ENCODE assay signal across 14 cellular contexts in the genomic region with DNA sequence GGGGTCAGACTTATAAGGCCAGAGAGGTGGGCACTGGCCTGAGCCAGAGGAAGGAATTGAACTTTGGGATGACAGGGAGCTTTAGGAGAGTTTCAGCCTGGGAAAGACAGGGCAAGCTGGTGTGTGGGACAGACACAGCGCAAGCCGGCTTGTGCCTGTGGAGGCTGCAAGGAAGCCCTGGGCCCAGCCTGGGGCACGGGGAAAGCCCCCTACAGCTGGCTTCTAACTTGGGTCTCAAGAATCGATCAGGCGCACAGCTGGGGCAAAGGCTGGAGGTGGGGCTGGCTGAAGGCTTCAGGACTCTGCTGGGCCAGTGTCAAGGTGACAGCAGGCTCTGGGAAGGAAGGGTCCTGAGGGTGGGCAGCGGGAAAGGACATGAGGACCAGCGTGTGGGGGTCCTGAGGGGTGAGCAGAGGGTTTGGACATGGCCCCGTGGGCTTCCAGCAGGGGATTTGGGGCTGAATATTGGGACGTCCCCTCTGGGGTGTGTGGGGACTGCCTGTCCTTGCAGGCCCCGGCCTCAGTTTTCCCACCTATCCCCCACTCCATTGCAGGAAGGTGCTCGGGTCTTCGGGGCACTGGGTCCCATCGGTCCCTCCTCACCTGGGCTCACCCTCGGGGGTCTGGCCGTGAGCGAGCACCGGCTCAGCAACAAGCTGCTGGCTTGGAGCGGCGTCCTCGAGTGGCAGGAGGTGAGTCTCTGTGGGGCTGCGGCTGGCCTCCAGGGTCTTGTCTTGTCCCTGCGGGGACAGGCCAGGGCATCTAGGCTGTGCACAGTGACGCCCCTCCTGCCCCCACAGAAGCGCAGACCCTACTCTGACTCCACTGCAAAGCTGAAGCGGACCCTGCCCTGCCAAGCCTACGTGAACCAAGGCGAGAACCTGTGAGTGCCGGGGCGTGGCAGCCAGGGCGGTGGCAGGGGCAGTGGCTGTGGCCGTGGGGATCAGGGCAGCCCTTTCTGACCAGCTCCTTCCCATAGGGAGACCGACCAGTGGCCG. TPM values are rescaled to one million over a fixed set of nuclear protein-coding genes. Genes with fewer than 3 reads are reported as not detected.
DNase-seq lines count a peak whose midpoint lies in the region; ATAC-seq, FAIRE-seq and TF ChIP-seq lines count a peak whose summit lies in the region.
"Had no signal": no experiment of that assay in that cellular context is flagged by ENCODE, and none has a peak within 500 bp of the region (broad histone marks: within the 10 kb centered on the region; RNA-seq: fewer than 3 reads in every experiment).

No MANE protein-coding gene starts in this region.

- CTCF ChIA-PET in CD8-positive, alpha-beta memory T cell (lab: Charles Lee), result no interaction called here
- CTCF ChIA-PET in HEK293 (lab: Yijun Ruan, JAX), result interaction anchor here (0.7 to 1.6 kb wide), 2 partner anchors 13 to 1701 kb away, joined by 3 to 4 read pairs; no protein-coding TSS in a partner anchor

- no peak for DNase-seq in CD8-positive, alpha-beta memory T cell
- peak; percentile 21 for DNase-seq in colonic mucosa
- peak in 5 of 6 donors; percentile 15 to 81 (median 49) for DNase-seq in pancreas
- no peak for DNase-seq in NCI-H187 (lab: John Stamatoyannopoulos, UW)
- no peak for DNase-seq in effector CD8-positive, alpha-beta T cell (lab: John Stamatoyannopoulos, UW)
- no peak for DNase-seq in dedifferentiated amniotic fluid mesenchymal stem cell (ENCODE audit: extremely low spot score)
- DNase-seq: activated CD4-positive, alpha-beta memory T cell treated with anti-CD3 and anti-CD28 coated beads for 36 hours; amygdala; EL; NCI-H1048; NCI-H524 treated with DMSO at 0.1 percent for 48 hours; SJCRH30; stimulated activated naive CD4-positive, alpha-beta T cell had no signal

- H3K36me3 ChIP-seq in CD8-positive, alpha-beta memory T cell (ENCODE audit: insufficient read depth, low read length), result no peaks in the 10 kb centered on the region
- H3K36me3 ChIP-seq in HEK293 (ENCODE audit: control insufficient read depth in 2 of 2, insufficient read depth in 1 of 2, low read length in 2 of 2) (peaks cover under 1 to 52% of the 10 kb centered on the region in 2 experiments; a peak in 2 of 3 replicates), colonic mucosa (peaks cover 11% of the 10 kb centered on the region), pancreas (peaks cover 0 to 26% (median 10%) of the 10 kb centered on the region in 3 donors)

- peaks cover 0 to 48% (median 0%) of the 10 kb centered on the region in 3 donors for H3K36me3 Mint-ChIP-seq in CD8-positive, alpha-beta memory T cell

- H3K4me1 Mint-ChIP-seq in CD8-positive, alpha-beta memory T cell, result peaks cover 25 to 38% (median 29%) of the 10 kb centered on the region in 3 donors

- peak overlapping the region in 4 of 8 donors; percentile 61 to 79 (median 71) for H3K27ac Mint-ChIP-seq in CD8-positive, alpha-beta memory T cell
- H3K27ac Mint-ChIP-seq: activated CD4-positive, alpha-beta memory T cell treated with anti-CD3 and anti-CD28 coated beads for 36 hours had no signal

- TF ChIP-seq CTCF in HEK293 (tag by site-specific recombination; IDR thresholded peaks at IDR 0.05) (no peak), colonic mucosa (IDR thresholded peaks at IDR 0.05) (no peak), pancreas (IDR thresholded peaks at IDR 0.05) (no peak)

- peaks cover 0 to 4% of the 10 kb centered on the region in 2 donors for H3K27me3 Mint-ChIP-seq in CD8-positive, alpha-beta memory T cell
- H3K27me3 Mint-ChIP-seq: activated CD4-positive, alpha-beta memory T cell treated with anti-CD3 and anti-CD28 coated beads for 36 hours had no signal

- FAIRE-seq in pancreas (lab: Jason Lieb, UNC), result no peak

- no peak for ATAC-seq in pancreas

- H3K9ac ChIP-seq in colonic mucosa (ENCODE audit: low read depth in 2 of 2, low read length in 2 of 2), result no peak overlapping the region

- POLR2A ChIA-PET in CD8-positive, alpha-beta memory T cell (lab: Charles Lee), result interaction anchor here (0.9 to 2.4 kb wide), 4 partner anchors 10 to 23 kb away, joined by 3 to 11 read pairs (median 6); partner anchors contain the start of gene AKT1S1
- POLR2A ChIA-PET in HEK293 (lab: Yijun Ruan, JAX), result interaction anchor here (1.0 to 8.8 kb wide), 3 partner anchors 10 to 41 kb away, joined by 4 to 128 read pairs (median 4); partner anchors contain the start of genes FUZ and PNKP

- no peaks in the 10 kb centered on the region for H3K9me3 ChIP-seq in CD8-positive, alpha-beta memory T cell (ENCODE audit: low read length)
- H3K9me3 ChIP-seq in HEK293 (ENCODE audit: control insufficient read depth, insufficient read depth, low read depth, low read length), result no peaks in the 10 kb centered on the region
- no peaks in the 10 kb centered on the region for H3K9me3 ChIP-seq in colonic mucosa
- no peaks in the 10 kb centered on the region for H3K9me3 ChIP-seq in pancreas
- H3K9me3 ChIP-seq: SJCRH30 had no signal

- H3K4me3 ChIP-seq in CD8-positive, alpha-beta memory T cell (ENCODE audit: low read length), result no peak overlapping the region
- H3K4me3 ChIP-seq in HEK293 (ENCODE audit: low read depth, low read length) (no peak overlapping the region), colonic mucosa (no peak overlapping the region), pancreas (no peak overlapping the region)
- H3K4me3 ChIP-seq: SJCRH30 had no signal

- no peak overlapping the region for H3K27ac ChIP-seq in CD8-positive, alpha-beta memory T cell (ENCODE audit: low read depth, low read length)
- H3K27ac ChIP-seq in HEK293 (ENCODE audit: extremely low read depth, low read depth, low read length) (no peak overlapping the region), colonic mucosa (no peak overlapping the region), pancreas (no peak overlapping the region)
- H3K27ac ChIP-seq: SJCRH30 had no signal

- no peaks in the 10 kb centered on the region for H3K9me3 Mint-ChIP-seq in CD8-positive, alpha-beta memory T cell

- peaks cover 21% of the 10 kb centered on the region for H3K4me1 ChIP-seq in CD8-positive, alpha-beta memory T cell (ENCODE audit: insufficient read depth, low read length)
- H3K4me1 ChIP-seq in HEK293 (ENCODE audit: control insufficient read depth, insufficient read depth, low read length), result peaks cover 15% of the 10 kb centered on the region; the same call in 1 of the 2 replicates
- peaks cover 7% of the 10 kb centered on the region for H3K4me1 ChIP-seq in colonic mucosa
- H3K4me1 ChIP-seq in pancreas, result peaks cover 0 to 9% (median 0%) of the 10 kb centered on the region in 3 donors
- H3K4me1 ChIP-seq: SJCRH30 had no signal

- intact Hi-C loops in colonic mucosa (cut with DNase I), result no loop called here
- intact Hi-C loops in pancreas (cut with DNase I), result no loop called here

- WGBS in pancreas, 2 donors, result 86 to 93% methylated on average over 31 to 33 of the region's 33 CpGs

- peak overlapping the region in 5 of 7 donors; percentile 45 to 81 (median 59) for H3K4me3 Mint-ChIP-seq in CD8-positive, alpha-beta memory T cell
- H3K4me3 Mint-ChIP-seq: activated CD4-positive, alpha-beta memory T cell treated with anti-CD3 and anti-CD28 coated beads for 36 hours had no signal

- no peaks in the 10 kb centered on the region for H3K27me3 ChIP-seq in CD8-positive, alpha-beta memory T cell (ENCODE audit: insufficient read depth, low read length, poor library complexity, severe bottlenecking)
- H3K27me3 ChIP-seq in colonic mucosa, result no peaks in the 10 kb centered on the region
- no peaks in the 10 kb centered on the region for H3K27me3 ChIP-seq in pancreas
- H3K27me3 ChIP-seq: SJCRH30 had no signal

TF ChIP-seq in HEK293, 187 proteins besides CTCF, POLR2A, EP300 and RAD21:
- TF ChIP-seq IKZF3 (tag by site-specific recombination; IDR thresholded peaks at IDR 0.05) (0 out of 2 replicates have a peak, but pooled peaks have one; percentile 9), ZBTB7A (tag by site-specific recombination; IDR thresholded peaks at IDR 0.05; ENCODE audit: low read depth) (no peak)

RNA-seq across cellular contexts. Expression of gene PTOV1, which starts 3.2 kb away (rescaled TPM):
- total RNA-seq in CD8-positive, alpha-beta memory T cell, result 10 to 100 TPM; 91.9 to 93.7 TPM
- 47.7 TPM for polyA plus RNA-seq in CD8-positive, alpha-beta memory T cell
- total RNA-seq in colonic mucosa (100 to 1,000 TPM; 109 to 128 TPM), pancreas (100 to 1,000 TPM in 1 of 6 donors, 10 to 100 TPM in 5; 48.8 to 116 (median 72.8) TPM)
- polyA plus RNA-seq in pancreas, result 100 to 1,000 TPM; 177 to 191 TPM

RNA-seq across cellular contexts. Expression of gene PNKP, which starts 13.2 kb away (rescaled TPM):
- 10 to 100 TPM; 91.6 to 98.7 TPM for total RNA-seq in CD8-positive, alpha-beta memory T cell
- 28.4 TPM for polyA plus RNA-seq in CD8-positive, alpha-beta memory T cell
- total RNA-seq in colonic mucosa (100 to 1,000 TPM in 1 of 2 donors, 10 to 100 TPM in 1; 53.7 to 137 TPM), pancreas (10 to 100 TPM; 28.7 to 52.4 (median 34.6) TPM)
- polyA plus RNA-seq in pancreas, result 100 to 1,000 TPM in 1 of 2 donors, 10 to 100 TPM in 1; 76.0 to 154 TPM

RNA-seq across cellular contexts. Expression of gene AKT1S1, which starts 23.0 kb away (rescaled TPM):
- 10 to 100 TPM; 32.8 to 33.6 TPM for total RNA-seq in CD8-positive, alpha-beta memory T cell
- 4.7 TPM for polyA plus RNA-seq in CD8-positive, alpha-beta memory T cell
- total RNA-seq in colonic mucosa, result 10 to 100 TPM; 32.7 to 74.9 TPM
- 10 to 100 TPM; 13.8 to 22.1 (median 16.2) TPM for total RNA-seq in pancreas
- polyA plus RNA-seq in pancreas, result 10 to 100 TPM; 22.7 to 31.1 TPM

RNA-seq across cellular contexts. Expression of gene TBC1D17, which starts 23.4 kb away (rescaled TPM):
- 10 to 100 TPM; 31.7 to 33.5 TPM for total RNA-seq in CD8-positive, alpha-beta memory T cell
- polyA plus RNA-seq in CD8-positive, alpha-beta memory T cell, result 16.8 TPM
- 10 to 100 TPM; 29.4 to 33.7 TPM for total RNA-seq in colonic mucosa
- 10 to 100 TPM; 21.0 to 34.3 (median 29.9) TPM for total RNA-seq in pancreas
- 10 to 100 TPM; 74.0 to 99.3 TPM for polyA plus RNA-seq in pancreas

RNA-seq across cellular contexts. Expression of gene MED25, which starts 36.1 kb away (rescaled TPM):
- 10 to 100 TPM; 42.3 to 47.2 TPM for total RNA-seq in CD8-positive, alpha-beta memory T cell
- polyA plus RNA-seq in CD8-positive, alpha-beta memory T cell, result 23.7 TPM
- 10 to 100 TPM; 46.1 to 77.2 TPM for total RNA-seq in colonic mucosa
- 10 to 100 TPM; 19.4 to 34.9 (median 24.3) TPM for total RNA-seq in pancreas
- 10 to 100 TPM; 56.8 to 60.0 TPM for polyA plus RNA-seq in pancreas

Comparison
In these comparisons a context has a peak if more than half of its experiments do, and no peak if none do; other contexts are left out.
1. DNase-seq: peak in colonic mucosa (single experiment) and pancreas (5 of 6); none in CD8-positive, alpha-beta memory T cell (0 of 5), NCI-H187 (0 of 2), effector CD8-positive, alpha-beta T cell (single experiment) and dedifferentiated amniotic fluid mesenchymal stem cell (single experiment).